Comparison of ENCODE assay signal across 22 cellular contexts in genomic region chr5:139809331-139809810, GRCh38. TPM values are rescaled to one million over a fixed set of nuclear protein-coding genes. Genes with fewer than 3 reads are reported as not detected.
"Had no signal": no experiment of that assay in that cellular context is flagged by ENCODE, and none has a peak within 500 bp of the region (broad histone marks: within the 10 kb centered on the region; RNA-seq: fewer than 3 reads in every experiment).

No MANE protein-coding gene starts in this region.

- H3K4me1 ChIP-seq: ascending aorta, body of pancreas had no signal

- H3K27ac Mint-ChIP-seq: activated CD8-positive, alpha-beta T cell treated with anti-CD3 and anti-CD28 coated beads, Interleukin-2, amount 10 ng/mL, durations not matched to agents 7 days and 5 days; activated naive CD4-positive, alpha-beta T cell treated with anti-CD3 and anti-CD28 coated beads, Interleukin-2, amount 50 U/mL, for 24 hours; activated T-helper 1 cell treated with anti-CD3 and anti-CD28 coated beads, Interleukin-12 subunit alpha, Interleukin-12 subunit beta, Interleukin-2, Interleukin-4 antibody, amounts not matched to agents 30 ng/mL and 10 ng/mL and 1 ng/mL, durations not matched to agents 14 hours and 24 hours and 36 hours; T-helper 17 cell; WTC11 had no signal

- H3K9me3 Mint-ChIP-seq: activated naive CD4-positive, alpha-beta T cell treated with anti-CD3 and anti-CD28 coated beads, Interleukin-2, amount 50 U/mL, for 24 hours; activated T-helper 1 cell treated with anti-CD3 and anti-CD28 coated beads, Interleukin-12 subunit alpha, Interleukin-12 subunit beta, Interleukin-2, Interleukin-4 antibody, amounts not matched to agents 30 ng/mL and 10 ng/mL and 1 ng/mL, durations not matched to agents 14 hours and 24 hours and 36 hours; WTC11 had no signal

- H3K36me3 Mint-ChIP-seq: activated naive CD4-positive, alpha-beta T cell treated with anti-CD3 and anti-CD28 coated beads, Interleukin-2, amount 50 U/mL, for 24 hours; WTC11 had no signal

- H3K36me3 ChIP-seq: ascending aorta, MG63 had no signal

- H3K4me3 Mint-ChIP-seq: activated CD8-positive, alpha-beta T cell treated with anti-CD3 and anti-CD28 coated beads, Interleukin-2, amount 10 ng/mL, durations not matched to agents 7 days and 5 days; activated naive CD4-positive, alpha-beta T cell treated with anti-CD3 and anti-CD28 coated beads, Interleukin-2, amount 50 U/mL, for 24 hours; activated T-helper 1 cell treated with anti-CD3 and anti-CD28 coated beads, Interleukin-12 subunit alpha, Interleukin-12 subunit beta, Interleukin-2, Interleukin-4 antibody, amounts not matched to agents 30 ng/mL and 10 ng/mL and 1 ng/mL, durations not matched to agents 14 hours and 24 hours and 36 hours; T-helper 17 cell; WTC11 had no signal

- DNase-seq: activated CD4-positive, alpha-beta T cell treated with anti-CD3 and anti-CD28 coated beads, Interleukin-2, amount 50 U/mL, for 4 hours; activated CD4-positive, CD25-positive, alpha-beta regulatory T cell treated with anti-CD3 and anti-CD28 coated beads, Interleukin-2, amount 50 U/mL, for 72 hours; activated effector memory CD4-positive, alpha-beta T cell treated with Interleukin-2 at 50 U/mL for 16 hours; activated T-cell treated with anti-CD3 and anti-CD28 coated beads, Interleukin-2, amount 50 U/mL, for 1 hour; body of pancreas; NCI-H1105; NCI-H1436 treated with DMSO at 0.1 percent for 48 hours; NCI-H187; NCI-H2081; NCI-H510A treated with DMSO at 0.1 percent for 48 hours; NCI-H69; NK-92 treated with Interleukin-12 subunit alpha and Interleukin-12 subunit beta, amount 100 ng/mL, for 24 hours; SHP77 treated with DMSO at 0.1 percent for 48 hours; T-helper 17 cell; T-helper 9 cell had no signal

- H3K9me3 ChIP-seq: ascending aorta, body of pancreas, MG63 had no signal

- H3K4me3 ChIP-seq: ascending aorta, body of pancreas, MG63 had no signal

- H3K27ac ChIP-seq: ascending aorta, body of pancreas had no signal

- H3K27me3 ChIP-seq: ascending aorta, body of pancreas, MG63 had no signal

- H3K4me1 Mint-ChIP-seq: activated naive CD4-positive, alpha-beta T cell treated with anti-CD3 and anti-CD28 coated beads, Interleukin-2, amount 50 U/mL, for 24 hours; WTC11 had no signal

- ATAC-seq: body of pancreas, Panc1 had no signal

RNA-seq across cellular contexts. Expression of gene PSD2, which starts 13.8 kb away (rescaled TPM):
- total RNA-seq: activated CD8-positive, alpha-beta T cell treated with anti-CD3 and anti-CD28 coated beads, Interleukin-2, amount 10 ng/mL, durations not matched to agents 7 days and 5 days; activated T-helper 1 cell treated with anti-CD3 and anti-CD28 coated beads, Interleukin-12 subunit alpha, Interleukin-12 subunit beta, Interleukin-2, Interleukin-4 antibody, amounts not matched to agents 30 ng/mL and 10 ng/mL and 1 ng/mL, durations not matched to agents 14 hours and 24 hours and 36 hours; ascending aorta had no signal
